ENCODE assay signal across 1 cellular context in genomic region chr20:49889943-49890650, GRCh38.
TF ChIP-seq lines count a peak whose summit lies in the region.

No MANE protein-coding gene starts in this region.

TF ChIP-seq in GM23338, 12 proteins besides CTCF, POLR2A, EP300 and RAD21:
- TF ChIP-seq ZNF462 (CRISPR knock-in tag; IDR thresholded peaks at IDR 0.05), result no peak
- TF ChIP-seq NANOG (IDR thresholded peaks at IDR 0.05; ENCODE audit: borderline replicate concordance), result no peak
- no peak for TF ChIP-seq EZH2phosphoT487 (IDR thresholded peaks at IDR 0.05; ENCODE audit: unreplicated experiment)
- TF ChIP-seq CREB1 (CRISPR knock-in tag; IDR thresholded peaks at IDR 0.05; ENCODE audit: low read depth), result no peak
- no peak for TF ChIP-seq JUNB (IDR thresholded peaks at IDR 0.05; ENCODE audit: unreplicated experiment)
- TF ChIP-seq ETS1 (IDR thresholded peaks at IDR 0.05), result no peak
- TF ChIP-seq REST (IDR thresholded peaks at IDR 0.05; ENCODE audit: unreplicated experiment), result no peak
- TF ChIP-seq ZNF114 (CRISPR knock-in tag; IDR thresholded peaks at IDR 0.05), result no peak
- no peak for TF ChIP-seq STAT1 (IDR thresholded peaks at IDR 0.05; ENCODE audit: unreplicated experiment)
- no peak for TF ChIP-seq POLR2AphosphoS5 (IDR thresholded peaks at IDR 0.05; ENCODE audit: low read depth)
- TF ChIP-seq ZNF331 (CRISPR knock-in tag; IDR thresholded peaks at IDR 0.05; ENCODE audit: low read depth), result no peak
- TF ChIP-seq EZH2 (IDR thresholded peaks at IDR 0.05; ENCODE audit: low read depth, unreplicated experiment), result no peak
